7 cellular contexts compared by ENCODE assay signal in genomic region chr10:70379581-70380176, GRCh38. TPM values are rescaled to one million over a fixed set of nuclear protein-coding genes. Genes with fewer than 3 reads are reported as not detected.
DNase-seq lines count a peak whose midpoint lies in the region; ATAC-seq and TF ChIP-seq lines count a peak whose summit lies in the region.

No MANE protein-coding gene starts in this region.

- no peaks in the 10 kb centered on the region for H3K36me3 ChIP-seq in brain microvascular endothelial cell (replicated peaks)

- H3K27me3 Mint-ChIP-seq in neural crest cell (ENCODE audit: low read depth), result no peaks in the 10 kb centered on the region

- peaks cover 3% of the 10 kb centered on the region for H3K36me3 Mint-ChIP-seq in neural crest cell (ENCODE audit: low read depth)

- H3K9me3 Mint-ChIP-seq in neural crest cell, result peaks cover 7% of the 10 kb centered on the region

- DNase-seq in ELF-1 (ENCODE audit: low read depth, low spot score) (peak; percentile 71), HuH-7.5 (ENCODE audit: low spot score) (peak; percentile 29), brain microvascular endothelial cell (peak; percentile 6), neural crest cell (ENCODE audit: low read depth, low spot score) (no peak), 8988T (no peak)

- H3K4me3 ChIP-seq in brain microvascular endothelial cell (ENCODE audit: low read depth, low read length), result no peak overlapping the region

- in situ Hi-C loops in brain microvascular endothelial cell (cut with HindIII; ENCODE audit: low pct_ligation_motif_present, low sequenced_read_pairs), result no loop called here

- peaks cover 22% of the 10 kb centered on the region for H3K4me1 Mint-ChIP-seq in neural crest cell

- ATAC-seq in HG02759 (IDR thresholded peaks at IDR 0.05; ENCODE audit: unreplicated experiment) (no peak), HG03280 (IDR thresholded peaks at IDR 0.05; ENCODE audit: unreplicated experiment) (no peak)

- H3K27ac Mint-ChIP-seq in neural crest cell (ENCODE audit: unreplicated experiment), result no peak overlapping the region

- TF ChIP-seq CTCF in brain microvascular endothelial cell (IDR thresholded peaks at IDR 0.05; ENCODE audit: low read depth, low read length, missing control alignments) (peak; percentile 74), neural crest cell (conservative IDR thresholded peaks at IDR 0.05) (peak; percentile 66)

- H3K27me3 ChIP-seq in brain microvascular endothelial cell (replicated peaks), result no peaks in the 10 kb centered on the region

- H3K27ac ChIP-seq in brain microvascular endothelial cell, result no peak overlapping the region

- peak overlapping the region; percentile 77 for H3K4me3 Mint-ChIP-seq in neural crest cell

RNA-seq across cellular contexts. Expression of gene LRRC20, which starts 2.7 kb away (rescaled TPM):
- 24.9 and 25.8 TPM in 2 replicates for total RNA-seq in neural crest cell

RNA-seq across cellular contexts. Expression of gene EIF4EBP2, which starts 24.3 kb away (rescaled TPM):
- 155 and 163 TPM in 2 replicates for total RNA-seq in neural crest cell

Comparison
In these comparisons a context has a peak if more than half of its experiments do, and no peak if none do; other contexts are left out.
1. DNase-seq: peak in ELF-1 (single experiment), HuH-7.5 (single experiment) and brain microvascular endothelial cell (single experiment); none in neural crest cell (single experiment) and 8988T (single experiment).